Comparison of ENCODE assay signal across 9 cellular contexts in genomic region chr13:50990540-50991506, GRCh38.
A peak's percentile ranks its signal among the peaks of the same experiment; 100 is the strongest.
DNase-seq lines count a peak whose midpoint lies in the region; ATAC-seq lines count a peak whose summit lies in the region.
"Had no signal": no experiment of that assay in that cellular context is flagged by ENCODE, and none has a peak within 500 bp of the region (broad histone marks: within the 10 kb centered on the region; RNA-seq: fewer than 3 reads in every experiment).

No MANE protein-coding gene starts in this region.

- no peaks in the 10 kb centered on the region for H3K36me3 ChIP-seq in rectal smooth muscle tissue (ENCODE audit: control insufficient read depth, insufficient read depth, low read length)

- no peaks in the 10 kb centered on the region for H3K27me3 ChIP-seq in rectal smooth muscle tissue (ENCODE audit: control insufficient read depth, insufficient read depth, low read length)

- peak; percentile 31 for DNase-seq in GM04503 (ENCODE audit: low read depth)
- peak; percentile 81 for DNase-seq in NCI-H748 treated with DMSO at 0.1 percent for 48 hours (lab: John Stamatoyannopoulos, UW)
- peak; percentile 67 for DNase-seq in Right ventricle myocardium superior
- no peak for DNase-seq in NCI-H1436 (lab: John Stamatoyannopoulos, UW)
- DNase-seq in DMS114 treated with DMSO at 0.1 percent for 48 hours (lab: John Stamatoyannopoulos, UW; ENCODE audit: unreplicated experiment): no peak
- DNase-seq in HuH-7 (ENCODE audit: low spot score): no peak
- DNase-seq in NK-92 treated with Interleukin-12 subunit alpha and Interleukin-12 subunit beta, amount 100 ng/mL, for 24 hours (lab: John Stamatoyannopoulos, UW): no peak

- peak; percentile 81 for ATAC-seq in Right ventricle myocardium superior (ENCODE audit: poor library complexity)

- intact Hi-C loops in Right ventricle myocardium superior (cut with DNase I): no loop called here

- peaks cover 12% of the 10 kb centered on the region for H3K4me1 ChIP-seq in rectal smooth muscle tissue (ENCODE audit: control insufficient read depth, insufficient read depth, low read length)

- no peak overlapping the region for H3K27ac ChIP-seq in rectal smooth muscle tissue (ENCODE audit: low read depth, low read length)

- H3K4me3 ChIP-seq in rectal smooth muscle tissue (ENCODE audit: low read length): peak overlapping the region; percentile 30
- H3K4me3 ChIP-seq: skin epidermis had no signal

- H3K9ac ChIP-seq in rectal smooth muscle tissue (ENCODE audit: low read length): no peak overlapping the region

Comparison
In these comparisons a context has a peak if more than half of its experiments do, and no peak if none do; other contexts are left out.
1. DNase-seq: peak in GM04503 (single experiment), NCI-H748 treated with DMSO at 0.1 percent for 48 hours (single experiment) and Right ventricle myocardium superior (single experiment); none in NCI-H1436 (single experiment), DMS114 treated with DMSO at 0.1 percent for 48 hours (single experiment), HuH-7 (single experiment) and NK-92 treated with Interleukin-12 subunit alpha and Interleukin-12 subunit beta, amount 100 ng/mL, for 24 hours (single experiment).